Comparison of ENCODE assay signal across 2 cellular contexts in the genomic region with DNA sequence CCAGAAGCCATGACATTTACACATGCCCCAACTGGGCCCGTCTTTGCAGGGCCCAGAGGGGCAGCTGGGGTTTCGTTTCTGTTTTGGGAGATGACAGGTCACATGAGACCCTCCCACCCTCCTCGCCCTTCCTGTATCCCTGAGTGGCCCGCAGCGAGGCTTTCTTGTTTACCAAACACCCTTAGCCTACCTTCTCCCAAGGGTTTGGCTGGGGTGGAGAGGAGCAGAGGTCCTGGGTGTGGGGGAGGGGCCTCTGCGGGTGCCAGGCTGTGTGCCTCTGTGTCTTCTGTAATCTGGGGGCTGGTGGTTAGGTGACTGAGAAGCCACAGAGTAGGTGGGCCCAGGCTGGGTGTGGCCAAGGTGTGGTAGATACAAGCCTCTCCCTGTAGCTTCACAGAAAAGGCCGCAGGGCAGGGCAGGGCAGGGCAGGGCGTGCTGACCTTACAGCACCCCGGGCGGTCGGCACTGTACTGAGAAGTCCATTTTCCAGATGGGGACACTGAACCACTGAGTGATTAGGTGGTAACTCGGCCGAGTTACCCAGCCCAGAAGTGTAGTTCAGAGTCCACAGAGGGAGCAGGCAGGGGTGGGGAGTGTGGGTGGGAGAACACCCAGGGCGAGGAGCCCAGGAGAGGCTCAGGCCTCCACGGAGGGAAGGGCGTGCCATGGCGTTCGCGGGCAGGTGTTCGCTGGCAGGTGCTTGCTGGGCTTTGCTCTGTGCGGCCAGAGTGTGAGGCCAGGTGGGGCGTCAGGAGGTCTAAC.
TF ChIP-seq lines count a peak whose summit lies in the region.

No MANE protein-coding gene starts in this region.

TF ChIP-seq in GM12891, 5 proteins besides CTCF, POLR2A, EP300 and RAD21:
- TF ChIP-seq POU2F2 (IDR thresholded peaks at IDR 0.05; ENCODE audit: low read depth, low read length), result no peak
- TF ChIP-seq POLR2AphosphoS5 (IDR thresholded peaks at IDR 0.05; ENCODE audit: low read depth, low read length), result no peak

TF ChIP-seq in K562, 482 proteins besides CTCF, POLR2A, EP300 and RAD21:
- TF ChIP-seq, protein P1, sequence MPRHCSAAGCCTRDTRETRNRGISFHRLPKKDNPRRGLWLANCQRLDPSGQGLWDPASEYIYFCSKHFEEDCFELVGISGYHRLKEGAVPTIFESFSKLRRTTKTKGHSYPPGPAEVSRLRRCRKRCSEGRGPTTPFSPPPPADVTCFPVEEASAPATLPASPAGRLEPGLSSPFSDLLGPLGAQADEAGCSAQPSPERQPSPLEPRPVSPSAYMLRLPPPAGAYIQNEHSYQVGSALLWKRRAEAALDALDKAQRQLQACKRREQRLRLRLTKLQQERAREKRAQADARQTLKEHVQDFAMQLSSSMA (CRISPR knock-in tag; IDR thresholded peaks at IDR 0.05), result no peak
- TF ChIP-seq, protein P2, sequence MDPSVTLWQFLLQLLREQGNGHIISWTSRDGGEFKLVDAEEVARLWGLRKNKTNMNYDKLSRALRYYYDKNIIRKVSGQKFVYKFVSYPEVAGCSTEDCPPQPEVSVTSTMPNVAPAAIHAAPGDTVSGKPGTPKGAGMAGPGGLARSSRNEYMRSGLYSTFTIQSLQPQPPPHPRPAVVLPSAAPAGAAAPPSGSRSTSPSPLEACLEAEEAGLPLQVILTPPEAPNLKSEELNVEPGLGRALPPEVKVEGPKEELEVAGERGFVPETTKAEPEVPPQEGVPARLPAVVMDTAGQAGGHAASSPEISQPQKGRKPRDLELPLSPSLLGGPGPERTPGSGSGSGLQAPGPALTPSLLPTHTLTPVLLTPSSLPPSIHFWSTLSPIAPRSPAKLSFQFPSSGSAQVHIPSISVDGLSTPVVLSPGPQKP (CRISPR knock-in tag; IDR thresholded peaks at IDR 0.05), result no peak
- TF ChIP-seq GTF2A2 (tag; IDR thresholded peaks at IDR 0.05) (no peak), XRCC3 (IDR thresholded peaks at IDR 0.05) (no peak), ETV1 (tag; conservative IDR thresholded peaks at IDR 0.05; ENCODE audit: low read depth) (no peak), SRSF7 (optimal IDR thresholded peaks at IDR 0.05; ENCODE audit: low read depth, low read length) (no peak), SIN3A (IDR thresholded peaks at IDR 0.05; ENCODE audit: borderline replicate concordance in 2 of 2, control insufficient read depth in 1 of 2, low read depth in 2 of 2, low read length in 2 of 2) (no peak), ZNF197 (CRISPR knock-in tag; IDR thresholded peaks at IDR 0.05; ENCODE audit: low read depth) (no peak), ZNF76 (CRISPR knock-in tag; IDR thresholded peaks at IDR 0.05; ENCODE audit: borderline replicate concordance) (no peak), BMI1 (IDR thresholded peaks at IDR 0.05; ENCODE audit: low read length) (no peak), NFIX (CRISPR knock-in tag; IDR thresholded peaks at IDR 0.05; ENCODE audit: low read depth) (no peak)
- TF ChIP-seq, protein P3, sequence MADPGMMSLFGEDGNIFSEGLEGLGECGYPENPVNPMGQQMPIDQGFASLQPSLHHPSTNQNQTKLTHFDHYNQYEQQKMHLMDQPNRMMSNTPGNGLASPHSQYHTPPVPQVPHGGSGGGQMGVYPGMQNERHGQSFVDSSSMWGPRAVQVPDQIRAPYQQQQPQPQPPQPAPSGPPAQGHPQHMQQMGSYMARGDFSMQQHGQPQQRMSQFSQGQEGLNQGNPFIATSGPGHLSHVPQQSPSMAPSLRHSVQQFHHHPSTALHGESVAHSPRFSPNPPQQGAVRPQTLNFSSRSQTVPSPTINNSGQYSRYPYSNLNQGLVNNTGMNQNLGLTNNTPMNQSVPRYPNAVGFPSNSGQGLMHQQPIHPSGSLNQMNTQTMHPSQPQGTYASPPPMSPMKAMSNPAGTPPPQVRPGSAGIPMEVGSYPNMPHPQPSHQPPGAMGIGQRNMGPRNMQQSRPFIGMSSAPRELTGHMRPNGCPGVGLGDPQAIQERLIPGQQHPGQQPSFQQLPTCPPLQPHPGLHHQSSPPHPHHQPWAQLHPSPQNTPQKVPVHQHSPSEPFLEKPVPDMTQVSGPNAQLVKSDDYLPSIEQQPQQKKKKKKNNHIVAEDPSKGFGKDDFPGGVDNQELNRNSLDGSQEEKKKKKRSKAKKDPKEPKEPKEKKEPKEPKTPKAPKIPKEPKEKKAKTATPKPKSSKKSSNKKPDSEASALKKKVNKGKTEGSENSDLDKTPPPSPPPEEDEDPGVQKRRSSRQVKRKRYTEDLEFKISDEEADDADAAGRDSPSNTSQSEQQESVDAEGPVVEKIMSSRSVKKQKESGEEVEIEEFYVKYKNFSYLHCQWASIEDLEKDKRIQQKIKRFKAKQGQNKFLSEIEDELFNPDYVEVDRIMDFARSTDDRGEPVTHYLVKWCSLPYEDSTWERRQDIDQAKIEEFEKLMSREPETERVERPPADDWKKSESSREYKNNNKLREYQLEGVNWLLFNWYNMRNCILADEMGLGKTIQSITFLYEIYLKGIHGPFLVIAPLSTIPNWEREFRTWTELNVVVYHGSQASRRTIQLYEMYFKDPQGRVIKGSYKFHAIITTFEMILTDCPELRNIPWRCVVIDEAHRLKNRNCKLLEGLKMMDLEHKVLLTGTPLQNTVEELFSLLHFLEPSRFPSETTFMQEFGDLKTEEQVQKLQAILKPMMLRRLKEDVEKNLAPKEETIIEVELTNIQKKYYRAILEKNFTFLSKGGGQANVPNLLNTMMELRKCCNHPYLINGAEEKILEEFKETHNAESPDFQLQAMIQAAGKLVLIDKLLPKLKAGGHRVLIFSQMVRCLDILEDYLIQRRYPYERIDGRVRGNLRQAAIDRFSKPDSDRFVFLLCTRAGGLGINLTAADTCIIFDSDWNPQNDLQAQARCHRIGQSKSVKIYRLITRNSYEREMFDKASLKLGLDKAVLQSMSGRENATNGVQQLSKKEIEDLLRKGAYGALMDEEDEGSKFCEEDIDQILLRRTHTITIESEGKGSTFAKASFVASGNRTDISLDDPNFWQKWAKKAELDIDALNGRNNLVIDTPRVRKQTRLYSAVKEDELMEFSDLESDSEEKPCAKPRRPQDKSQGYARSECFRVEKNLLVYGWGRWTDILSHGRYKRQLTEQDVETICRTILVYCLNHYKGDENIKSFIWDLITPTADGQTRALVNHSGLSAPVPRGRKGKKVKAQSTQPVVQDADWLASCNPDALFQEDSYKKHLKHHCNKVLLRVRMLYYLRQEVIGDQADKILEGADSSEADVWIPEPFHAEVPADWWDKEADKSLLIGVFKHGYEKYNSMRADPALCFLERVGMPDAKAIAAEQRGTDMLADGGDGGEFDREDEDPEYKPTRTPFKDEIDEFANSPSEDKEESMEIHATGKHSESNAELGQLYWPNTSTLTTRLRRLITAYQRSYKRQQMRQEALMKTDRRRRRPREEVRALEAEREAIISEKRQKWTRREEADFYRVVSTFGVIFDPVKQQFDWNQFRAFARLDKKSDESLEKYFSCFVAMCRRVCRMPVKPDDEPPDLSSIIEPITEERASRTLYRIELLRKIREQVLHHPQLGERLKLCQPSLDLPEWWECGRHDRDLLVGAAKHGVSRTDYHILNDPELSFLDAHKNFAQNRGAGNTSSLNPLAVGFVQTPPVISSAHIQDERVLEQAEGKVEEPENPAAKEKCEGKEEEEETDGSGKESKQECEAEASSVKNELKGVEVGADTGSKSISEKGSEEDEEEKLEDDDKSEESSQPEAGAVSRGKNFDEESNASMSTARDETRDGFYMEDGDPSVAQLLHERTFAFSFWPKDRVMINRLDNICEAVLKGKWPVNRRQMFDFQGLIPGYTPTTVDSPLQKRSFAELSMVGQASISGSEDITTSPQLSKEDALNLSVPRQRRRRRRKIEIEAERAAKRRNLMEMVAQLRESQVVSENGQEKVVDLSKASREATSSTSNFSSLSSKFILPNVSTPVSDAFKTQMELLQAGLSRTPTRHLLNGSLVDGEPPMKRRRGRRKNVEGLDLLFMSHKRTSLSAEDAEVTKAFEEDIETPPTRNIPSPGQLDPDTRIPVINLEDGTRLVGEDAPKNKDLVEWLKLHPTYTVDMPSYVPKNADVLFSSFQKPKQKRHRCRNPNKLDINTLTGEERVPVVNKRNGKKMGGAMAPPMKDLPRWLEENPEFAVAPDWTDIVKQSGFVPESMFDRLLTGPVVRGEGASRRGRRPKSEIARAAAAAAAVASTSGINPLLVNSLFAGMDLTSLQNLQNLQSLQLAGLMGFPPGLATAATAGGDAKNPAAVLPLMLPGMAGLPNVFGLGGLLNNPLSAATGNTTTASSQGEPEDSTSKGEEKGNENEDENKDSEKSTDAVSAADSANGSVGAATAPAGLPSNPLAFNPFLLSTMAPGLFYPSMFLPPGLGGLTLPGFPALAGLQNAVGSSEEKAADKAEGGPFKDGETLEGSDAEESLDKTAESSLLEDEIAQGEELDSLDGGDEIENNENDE (IDR thresholded peaks at IDR 0.05; ENCODE audit: low read depth, low read length), result no peak
- TF ChIP-seq, protein P4, sequence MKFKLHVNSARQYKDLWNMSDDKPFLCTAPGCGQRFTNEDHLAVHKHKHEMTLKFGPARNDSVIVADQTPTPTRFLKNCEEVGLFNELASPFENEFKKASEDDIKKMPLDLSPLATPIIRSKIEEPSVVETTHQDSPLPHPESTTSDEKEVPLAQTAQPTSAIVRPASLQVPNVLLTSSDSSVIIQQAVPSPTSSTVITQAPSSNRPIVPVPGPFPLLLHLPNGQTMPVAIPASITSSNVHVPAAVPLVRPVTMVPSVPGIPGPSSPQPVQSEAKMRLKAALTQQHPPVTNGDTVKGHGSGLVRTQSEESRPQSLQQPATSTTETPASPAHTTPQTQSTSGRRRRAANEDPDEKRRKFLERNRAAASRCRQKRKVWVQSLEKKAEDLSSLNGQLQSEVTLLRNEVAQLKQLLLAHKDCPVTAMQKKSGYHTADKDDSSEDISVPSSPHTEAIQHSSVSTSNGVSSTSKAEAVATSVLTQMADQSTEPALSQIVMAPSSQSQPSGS (CRISPR knock-in tag; IDR thresholded peaks at IDR 0.05), result no peak
- TF ChIP-seq, protein P5, sequence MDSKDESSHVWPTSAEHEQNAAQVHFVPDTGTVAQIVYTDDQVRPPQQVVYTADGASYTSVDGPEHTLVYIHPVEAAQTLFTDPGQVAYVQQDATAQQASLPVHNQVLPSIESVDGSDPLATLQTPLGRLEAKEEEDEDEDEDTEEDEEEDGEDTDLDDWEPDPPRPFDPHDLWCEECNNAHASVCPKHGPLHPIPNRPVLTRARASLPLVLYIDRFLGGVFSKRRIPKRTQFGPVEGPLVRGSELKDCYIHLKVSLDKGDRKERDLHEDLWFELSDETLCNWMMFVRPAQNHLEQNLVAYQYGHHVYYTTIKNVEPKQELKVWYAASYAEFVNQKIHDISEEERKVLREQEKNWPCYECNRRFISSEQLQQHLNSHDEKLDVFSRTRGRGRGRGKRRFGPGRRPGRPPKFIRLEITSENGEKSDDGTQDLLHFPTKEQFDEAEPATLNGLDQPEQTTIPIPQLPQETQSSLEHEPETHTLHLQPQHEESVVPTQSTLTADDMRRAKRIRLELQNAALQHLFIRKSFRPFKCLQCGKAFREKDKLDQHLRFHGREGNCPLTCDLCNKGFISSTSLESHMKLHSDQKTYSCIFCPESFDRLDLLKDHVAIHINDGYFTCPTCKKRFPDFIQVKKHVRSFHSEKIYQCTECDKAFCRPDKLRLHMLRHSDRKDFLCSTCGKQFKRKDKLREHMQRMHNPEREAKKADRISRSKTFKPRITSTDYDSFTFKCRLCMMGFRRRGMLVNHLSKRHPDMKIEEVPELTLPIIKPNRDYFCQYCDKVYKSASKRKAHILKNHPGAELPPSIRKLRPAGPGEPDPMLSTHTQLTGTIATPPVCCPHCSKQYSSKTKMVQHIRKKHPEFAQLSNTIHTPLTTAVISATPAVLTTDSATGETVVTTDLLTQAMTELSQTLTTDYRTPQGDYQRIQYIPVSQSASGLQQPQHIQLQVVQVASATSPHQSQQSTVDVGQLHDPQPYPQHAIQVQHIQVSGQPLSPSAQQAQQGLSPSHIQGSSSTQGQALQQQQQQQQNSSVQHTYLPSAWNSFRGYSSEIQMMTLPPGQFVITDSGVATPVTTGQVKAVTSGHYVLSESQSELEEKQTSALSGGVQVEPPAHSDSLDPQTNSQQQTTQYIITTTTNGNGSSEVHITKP (IDR thresholded peaks at IDR 0.05; ENCODE audit: partially characterized antibody), result no peak
TF ChIP-seq in K562: peak in this region for 0.
